ENCODE assay signal across 27 cellular contexts in the genomic region with DNA sequence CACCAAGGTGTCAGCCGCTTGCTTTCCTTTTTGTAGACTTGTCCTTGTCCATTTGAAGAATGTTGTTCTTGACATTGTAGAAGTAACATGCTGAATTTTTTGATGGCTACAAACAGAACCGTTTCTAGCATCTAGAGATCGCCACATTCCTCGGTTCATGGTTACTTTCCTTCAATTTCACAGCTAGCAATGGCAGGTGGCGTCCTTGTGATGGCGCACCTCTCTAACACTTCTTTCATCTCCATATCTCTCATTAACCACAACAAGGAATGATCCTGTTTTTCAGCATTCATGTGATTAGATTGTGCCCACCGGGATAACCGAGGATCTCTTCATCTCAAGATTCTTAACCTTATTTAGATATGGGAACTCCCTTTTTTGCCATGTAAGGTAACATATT.
A peak's percentile ranks its signal among the peaks of the same experiment; 100 is the strongest.
DNase-seq lines count a peak whose midpoint lies in the region; ATAC-seq and TF ChIP-seq lines count a peak whose summit lies in the region.
"Had no signal": no experiment of that assay in that cellular context is flagged by ENCODE, and none has a peak within 500 bp of the region (broad histone marks: within the 10 kb centered on the region; RNA-seq: fewer than 3 reads in every experiment).

No MANE protein-coding gene starts in this region.

- H3K9me3 Mint-ChIP-seq in H9: peaks cover 0 to 2% of the 10 kb centered on the region in 2 experiments; a peak in 2 of 5 replicates
- H3K9me3 Mint-ChIP-seq: IgD-negative memory B cell had no signal

- no peak overlapping the region for H4K5ac ChIP-seq in H9 (ENCODE audit: insufficient read length, low read depth, low read length)
- H4K5ac ChIP-seq in mesendoderm (ENCODE audit: low read length): no peak overlapping the region

- H3K4me3 ChIP-seq in SU-DHL-6 (ENCODE audit: insufficient read depth, low read length, poor library complexity, severe bottlenecking): no peak overlapping the region
- no peak overlapping the region for H3K4me3 ChIP-seq in mesendoderm (ENCODE audit: low read length)
- H3K4me3 ChIP-seq: A549, GM23248, SJCRH30 had no signal

- no peak overlapping the region for H2AK5ac ChIP-seq in H9 (ENCODE audit: insufficient read length, low read length)
- no peak overlapping the region for H2AK5ac ChIP-seq in mesendoderm (ENCODE audit: low read length)

- H2BK12ac ChIP-seq in H9 (ENCODE audit: insufficient read length, low read depth, low read length): no peak overlapping the region

- H2BK120ac ChIP-seq in H9 (ENCODE audit: low read depth, low read length, poor library complexity, severe bottlenecking) (no peak overlapping the region), mesendoderm (ENCODE audit: low read depth, low read length) (no peak overlapping the region)

- no peaks in the 10 kb centered on the region for H3K79me1 ChIP-seq in H9 (ENCODE audit: insufficient read depth, low read depth, low read length, poor library complexity, severe bottlenecking)
- H3K79me1 ChIP-seq in mesendoderm (ENCODE audit: low read length): no peaks in the 10 kb centered on the region

- no peak overlapping the region for H3K23ac ChIP-seq in H9 (ENCODE audit: insufficient read length, low read depth, low read length)
- no peak overlapping the region for H3K23ac ChIP-seq in mesendoderm (ENCODE audit: low read length)

- TF ChIP-seq CTCF in H9 (conservative IDR thresholded peaks at IDR 0.05): peak; percentile 76
- no peak for TF ChIP-seq CTCF in SU-DHL-6 (IDR thresholded peaks at IDR 0.05; ENCODE audit: insufficient read depth, low read length, poor library complexity, severe bottlenecking)

- H4K8ac ChIP-seq in H9 (replicated peaks; ENCODE audit: insufficient read length, low read depth, low read length): no peak overlapping the region
- H4K8ac ChIP-seq in mesendoderm (ENCODE audit: low read depth, low read length): no peak overlapping the region

- H3K79me2 ChIP-seq in H9 (ENCODE audit: insufficient read depth, low read length) (no peaks in the 10 kb centered on the region), SU-DHL-6 (ENCODE audit: insufficient read depth, low read length) (no peaks in the 10 kb centered on the region), mesendoderm (ENCODE audit: control insufficient read depth, insufficient read depth, low read length) (no peaks in the 10 kb centered on the region)

- no peaks in the 10 kb centered on the region for H3K27me3 Mint-ChIP-seq in H9 (ENCODE audit: low read depth)
- H3K27me3 Mint-ChIP-seq: CD8-positive, alpha-beta memory T cell; IgD-negative memory B cell; T-cell had no signal

- no peak overlapping the region; a peak in 1 of 7 replicates for H3K27ac Mint-ChIP-seq in H9
- H3K27ac Mint-ChIP-seq: CD14-positive monocyte; CD8-positive, alpha-beta memory T cell; IgD-negative memory B cell; T-cell had no signal

- H2BK5ac ChIP-seq in H9 (ENCODE audit: insufficient read length, low read length) (no peak overlapping the region), mesendoderm (ENCODE audit: low read length) (no peak overlapping the region)

- H3K36me3 Mint-ChIP-seq in H9 (ENCODE audit: insufficient read depth in 1 of 3, low read depth in 3 of 3): no peaks in the 10 kb centered on the region
- H3K36me3 Mint-ChIP-seq: CD14-positive monocyte; CD8-positive, alpha-beta memory T cell; IgD-negative memory B cell; T-cell had no signal

- H3K27me3 ChIP-seq in H9 (ENCODE audit: insufficient read depth, low read length) (no peaks in the 10 kb centered on the region), SU-DHL-6 (ENCODE audit: low read length) (no peaks in the 10 kb centered on the region), mesendoderm (ENCODE audit: insufficient read depth, low read length, poor library complexity) (no peaks in the 10 kb centered on the region)

- no peaks in the 10 kb centered on the region; a peak in 2 of 4 replicates for H3K4me1 Mint-ChIP-seq in H9
- H3K4me1 Mint-ChIP-seq: CD14-positive monocyte; CD8-positive, alpha-beta memory T cell; IgD-negative memory B cell; T-cell had no signal

- H2BK20ac ChIP-seq in H9 (ENCODE audit: low read depth, low read length, poor library complexity, severe bottlenecking): no peak overlapping the region

- ATAC-seq in GM21390 (IDR thresholded peaks at IDR 0.05; ENCODE audit: unreplicated experiment): no peak
- ATAC-seq: A549, PC-3, T-cell had no signal

- H3K4me1 ChIP-seq in H9 (ENCODE audit: insufficient read depth, low read length) (peaks cover 2% of the 10 kb centered on the region; the same call in 1 of the 2 replicates), mesendoderm (ENCODE audit: control insufficient read depth, low read depth, low read length) (no peaks in the 10 kb centered on the region)
- H3K4me1 ChIP-seq: A549, SJCRH30 had no signal

- H3K4me3 Mint-ChIP-seq in H9: no peak overlapping the region
- H3K4me3 Mint-ChIP-seq: CD14-positive monocyte; CD8-positive, alpha-beta memory T cell; IgD-negative memory B cell; T-cell had no signal

- DNase-seq in D341Med (ENCODE audit: low spot score) (peak; percentile 10), H9 (peak; percentile 29), mesendoderm (peak; percentile 62), cortex of kidney (lab: John Stamatoyannopoulos, UW) (no peak)
- DNase-seq in stimulated activated naive CD4-positive, alpha-beta T cell treated with Interleukin-2 at 50 U/mL for 16 hours (lab: John Stamatoyannopoulos, UW): no peak
- DNase-seq: CD8-positive, alpha-beta memory T cell; DMS153; GM23248; HCEC 1CT; MM.1S; NCI-H1048; NCI-H1417 treated with DMSO at 0.1 percent for 48 hours; NCI-H1694 treated with DMSO at 0.1 percent for 48 hours; NCI-H2081; NCI-H2171; NCI-H345; NCI-H510A treated with DMSO at 0.1 percent for 48 hours; PC-3; SJCRH30; T-cell had no signal

- H4K20me1 ChIP-seq in H9 (ENCODE audit: control insufficient read depth, insufficient read depth, insufficient read length) (no peaks in the 10 kb centered on the region), SU-DHL-6 (ENCODE audit: low read depth, low read length) (no peaks in the 10 kb centered on the region)

- H3K23me2 ChIP-seq in H9 (ENCODE audit: insufficient read length, low read depth, low read length, poor library complexity, severe bottlenecking): no peaks in the 10 kb centered on the region

- H3K9me3 ChIP-seq in H9 (ENCODE audit: control insufficient read depth, low read depth, low read length): no peaks in the 10 kb centered on the region
- no peaks in the 10 kb centered on the region for H3K9me3 ChIP-seq in SU-DHL-6 (ENCODE audit: insufficient read depth, low read length)
- H3K9me3 ChIP-seq: A549, SJCRH30 had no signal

- no peak overlapping the region for H3K18ac ChIP-seq in H9 (ENCODE audit: insufficient read length, low read depth, low read length)
- H3K18ac ChIP-seq in mesendoderm (ENCODE audit: low read length): no peak overlapping the region

- H3T11ph ChIP-seq in H9 (ENCODE audit: low read length): no peak overlapping the region

- H2BK15ac ChIP-seq in H9 (ENCODE audit: low read depth, low read length): no peak overlapping the region
- H2BK15ac ChIP-seq in mesendoderm (replicated peaks; ENCODE audit: low read depth): no peak overlapping the region

- H3F3A ChIP-seq in SU-DHL-6 (ENCODE audit: insufficient read depth): no peaks in the 10 kb centered on the region

- H2AFZ ChIP-seq in H9 (ENCODE audit: low read length) (no peak overlapping the region), SU-DHL-6 (ENCODE audit: low read depth, low read length, severe bottlenecking) (peak overlapping the region; percentile 12)
- H2AFZ ChIP-seq: GM23248 had no signal

- H3K56ac ChIP-seq in H9 (ENCODE audit: insufficient read length, low read depth, low read length) (no peak overlapping the region), mesendoderm (ENCODE audit: low read length) (no peak overlapping the region)

- H4K91ac ChIP-seq in H9 (ENCODE audit: insufficient read length, low read depth, low read length): no peak overlapping the region

- H3K36me3 ChIP-seq in SU-DHL-6 (ENCODE audit: low read length) (no peaks in the 10 kb centered on the region), mesendoderm (ENCODE audit: control insufficient read depth, insufficient read depth, low read length) (no peaks in the 10 kb centered on the region)
- H3K36me3 ChIP-seq: SJCRH30 had no signal

- H3K4ac ChIP-seq in H9 (ENCODE audit: low read depth, low read length) (no peak overlapping the region), mesendoderm (ENCODE audit: low read depth, low read length) (no peak overlapping the region)

- no peaks in the 10 kb centered on the region for H3K9me2 ChIP-seq in SU-DHL-6 (replicated peaks; ENCODE audit: insufficient read depth, low read length)

- no peak overlapping the region for H3K27ac ChIP-seq in H9 (ENCODE audit: insufficient read length, low read depth, low read length)
- H3K27ac ChIP-seq in SU-DHL-6 (ENCODE audit: low read depth, low read length): no peak overlapping the region
- no peak overlapping the region for H3K27ac ChIP-seq in mesendoderm (ENCODE audit: low read depth, low read length)
- H3K27ac ChIP-seq: A549, GM23248, HL-60, KMS-11, SJCRH30 had no signal

- H3K9ac ChIP-seq in H9 (ENCODE audit: extremely low read depth, insufficient read length, low read length): no peak overlapping the region
- H3K9ac ChIP-seq in SU-DHL-6 (ENCODE audit: low read length): no peak overlapping the region
- no peak overlapping the region for H3K9ac ChIP-seq in mesendoderm (ENCODE audit: low read length)
- H3K9ac ChIP-seq: GM23248, KMS-11 had no signal

- no CpG with 5 or more reads among the region's 8 CpGs for WGBS in H9 (ENCODE audit: extremely low coverage, insufficient read length, low lambda C conversion rate)
- WGBS in mesendoderm (ENCODE audit: extremely low coverage, insufficient coverage, low lambda C conversion rate): no CpG with 5 or more reads among the region's 8 CpGs

- H3K4me2 ChIP-seq in H9 (ENCODE audit: insufficient read depth, insufficient read length, low read length) (no peak overlapping the region), SU-DHL-6 (ENCODE audit: low read depth, low read length, poor library complexity, severe bottlenecking) (no peak overlapping the region), mesendoderm (ENCODE audit: low read length) (no peak overlapping the region)
- H3K4me2 ChIP-seq: A549, KMS-11 had no signal

- no peak overlapping the region for H3K14ac ChIP-seq in H9 (ENCODE audit: insufficient read depth, low read length)

Comparison
In these comparisons a context has a peak if more than half of its experiments do, and no peak if none do; other contexts are left out.
1. DNase-seq: peak in D341Med (single experiment), H9 (single experiment) and mesendoderm (single experiment); none in stimulated activated naive CD4-positive, alpha-beta T cell treated with Interleukin-2 at 50 U/mL for 16 hours (single experiment) and cortex of kidney (single experiment).